ENCODE assay signal across 9 cellular contexts in genomic region chr10:87332687-87333086, GRCh38. TPM values are rescaled to one million over a fixed set of nuclear protein-coding genes. Genes with fewer than 3 reads are reported as not detected.
DNase-seq lines count a peak whose midpoint lies in the region; FAIRE-seq and TF ChIP-seq lines count a peak whose summit lies in the region.
"Not testable (repeated sequence)": the region's sequence is repeated elsewhere in the genome, so short reads cannot be mapped to it uniquely, and the experiment has no call there.
"Had no signal": no experiment of that assay in that cellular context is flagged by ENCODE, and none has a peak within 500 bp of the region (broad histone marks: within the 10 kb centered on the region; RNA-seq: fewer than 3 reads in every experiment).

No MANE protein-coding gene starts in this region.

- in situ Hi-C loops in SK-MEL-5 (cut with HindIII; ENCODE audit: low pct_unique_long_range_greater_than_20kb, low sequenced_read_pairs), result not testable (repeated sequence)

- not testable (repeated sequence) for TF ChIP-seq CTCF in dorsolateral prefrontal cortex (IDR thresholded peaks at IDR 0.05 in 54 of 56, conservative IDR thresholded peaks at IDR 0.05 in 2 of 56; ENCODE audit: low read depth in 1 of 56, partially characterized antibody in 56 of 56); fibroblast of villous mesenchyme (IDR thresholded peaks at IDR 0.05; ENCODE audit: insufficient read depth, low read depth, low read length)

- peak; percentile 97 for FAIRE-seq in H54 (lab: Jason Lieb, UNC)

- H3K27ac ChIP-seq in dorsolateral prefrontal cortex, result peak overlapping the region in 51 of 59 donors; percentile 35 to 92 (median 83)
- peak overlapping the region; percentile 18 for H3K27ac ChIP-seq in epithelial cell of prostate

- H3K4me3 ChIP-seq in dorsolateral prefrontal cortex; fibroblast of villous mesenchyme (ENCODE audit: low read depth, low read length): not testable (repeated sequence)

- not testable (repeated sequence) for H3K27me3 ChIP-seq in dorsolateral prefrontal cortex

- TF ChIP-seq POLR2A in H54 (IDR thresholded peaks at IDR 0.05; ENCODE audit: low read depth, low read length), result not testable (repeated sequence)

- intact Hi-C loops in dorsolateral prefrontal cortex (cut with DNase I), result not testable (repeated sequence)

- DNase-seq in H54 (ENCODE audit: insufficient read length, low spot score); dorsolateral prefrontal cortex; epithelial cell of prostate (ENCODE audit: low read depth, low spot score): not testable (repeated sequence)
- peak; percentile 8 for DNase-seq in NCI-H226
- peak; percentile 20 for DNase-seq in SK-MEL-5 (ENCODE audit: low read depth, low spot score)
- peak; percentile 3 for DNase-seq in fibroblast of villous mesenchyme (ENCODE audit: low read depth)
- DNase-seq in pons (ENCODE audit: low spot score), result peak; percentile 34
- DNase-seq in superior temporal gyrus (ENCODE audit: extremely low spot score), result peak; percentile 15

RNA-seq across cellular contexts. Expression of gene NUTM2D, which starts 24.9 kb away (rescaled TPM):
- total RNA-seq in SK-MEL-5 (2014; rRNA removed; shearing (Covaris generic)), result 0.29 and 0.32 TPM in 2 replicates
- 0.52 and 1.2 TPM in 2 replicates for polyA plus RNA-seq in SK-MEL-5 (2015; cell fraction: cytosol; rRNA removed)
- polyA plus RNA-seq in SK-MEL-5 (2015; cell fraction: nucleus; rRNA removed), result 0.10 and 0.47 TPM in 2 replicates
- total RNA-seq in dorsolateral prefrontal cortex (10 to 100 TPM in 15 of 120 experiments, 1 to 10 TPM in 104, under 1 TPM in 1; 0.52 to 16.3 (median 6.7) TPM), fibroblast of villous mesenchyme (0.43 and 0.97 TPM in 2 replicates)
- polyA plus RNA-seq: CD8-positive, alpha-beta memory T cell had no signal
